Comparison of ENCODE assay signal across 8 cellular contexts in the genomic region with DNA sequence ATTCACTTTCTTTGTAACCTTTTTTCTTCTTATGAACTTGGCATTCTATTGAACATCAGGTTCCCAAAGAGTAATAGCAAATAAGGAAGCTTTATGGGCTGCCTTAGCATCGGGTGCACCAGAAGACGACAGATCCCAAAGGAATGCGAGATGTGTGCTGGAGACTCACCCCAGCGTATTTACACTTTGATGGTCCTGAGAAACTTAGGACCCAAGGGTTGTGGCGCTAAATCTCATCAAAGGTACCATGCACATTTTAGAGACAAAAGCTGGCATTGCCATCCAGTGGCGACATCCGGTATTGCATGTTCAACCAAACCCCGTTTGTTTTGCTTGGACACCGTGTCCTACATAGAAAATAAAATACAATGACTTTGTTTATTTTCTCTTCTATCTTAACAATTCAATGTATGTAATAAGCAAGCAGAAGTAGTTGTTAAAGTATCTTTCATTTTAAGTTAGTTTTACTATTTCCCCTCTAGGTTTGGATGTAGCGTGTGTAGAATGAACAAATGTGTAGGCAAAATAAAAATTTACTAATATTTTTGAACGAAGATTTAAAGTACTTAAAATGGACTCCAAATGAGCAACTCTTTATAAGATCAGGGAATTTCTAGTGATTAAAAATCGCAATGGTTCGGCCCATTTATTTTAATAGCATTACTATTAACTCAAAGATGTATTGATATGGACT.
DNase-seq lines count a peak whose midpoint lies in the region; ATAC-seq and TF ChIP-seq lines count a peak whose summit lies in the region.

No MANE protein-coding gene starts in this region.

- POLR2A ChIA-PET in AG04450 (lab: Yijun Ruan, JAX) (no interaction called here), PC-9 (lab: Charles Lee; ENCODE audit: unreplicated experiment) (interaction anchor here (0.6 kb wide), 1 partner anchor 107 kb away, joined by 6 read pairs; no protein-coding TSS in a partner anchor)

- BruUV-seq in PC-9 (replicated peaks; lab: Mats Ljungman, UMichigan) = no TSS peak

- H3K4me1 ChIP-seq in PC-9 (replicated peaks; ENCODE audit: insufficient read depth) = no peaks in the 10 kb centered on the region

- TF ChIP-seq CTCF in AG04450 (IDR thresholded peaks at IDR 0.05; ENCODE audit: low read depth, low read length) (peak; percentile 92), PC-9 (conservative IDR thresholded peaks at IDR 0.05) (peak; percentile 87), fibroblast of villous mesenchyme (IDR thresholded peaks at IDR 0.05; ENCODE audit: insufficient read depth, low read depth, low read length) (peak; percentile 82)

- ATAC-seq in GM18511 (IDR thresholded peaks at IDR 0.05; ENCODE audit: unreplicated experiment) (peak; percentile 92), HG03139 (IDR thresholded peaks at IDR 0.05; ENCODE audit: unreplicated experiment) (peak; percentile 91)

- H3K9me2 ChIP-seq in PC-9 (ENCODE audit: insufficient read depth) = no peaks in the 10 kb centered on the region

- H3K79me2 ChIP-seq in PC-9 (ENCODE audit: low read depth) = no peaks in the 10 kb centered on the region

- H3F3A ChIP-seq in PC-9 (ENCODE audit: insufficient read depth, low read depth) = no peaks in the 10 kb centered on the region

- H3K4me3 ChIP-seq in AG04450 (ENCODE audit: low read depth, low read length) = no peak overlapping the region
- H3K4me3 ChIP-seq in PC-9 = no peak overlapping the region
- H3K4me3 ChIP-seq in fibroblast of villous mesenchyme (ENCODE audit: low read depth, low read length) = no peak overlapping the region

- H3K27ac ChIP-seq in AG04450 (ENCODE audit: low read depth, low read length) (no peak overlapping the region), PC-9 (no peak overlapping the region)

- H3K9me3 ChIP-seq in AG04450 (ENCODE audit: control insufficient read depth, insufficient read depth, low read length) (no peaks in the 10 kb centered on the region), PC-9 (ENCODE audit: insufficient read depth, low read depth) (no peaks in the 10 kb centered on the region)

- no peaks in the 10 kb centered on the region for H4K20me1 ChIP-seq in PC-9 (ENCODE audit: insufficient read depth)

- CTCF ChIA-PET in AG04450 (lab: Charles Lee) = interaction anchor here (0.5 to 2.9 kb wide), 36 partner anchors 8 to 1684 kb away, joined by 3 to 29 read pairs (median 4); partner anchors contain the start of gene TAF3
- CTCF ChIA-PET in PC-9 (lab: Charles Lee) = interaction anchor here (1.0 kb wide), 1 partner anchor 88 kb away, joined by 3 read pairs; no protein-coding TSS in a partner anchor

- H3K36me3 ChIP-seq in PC-9 (ENCODE audit: low read depth) = no peaks in the 10 kb centered on the region

- H3K27me3 ChIP-seq in AG04450 (ENCODE audit: control insufficient read depth, insufficient read depth, low read length) = no peaks in the 10 kb centered on the region
- H3K27me3 ChIP-seq in PC-9 (ENCODE audit: insufficient read depth, low read depth) = no peaks in the 10 kb centered on the region

- DNase-seq in AG04450 (ENCODE audit: low read depth, low spot score) (peak; percentile 26), PC-9 (peak; percentile 61 to 69), fibroblast of villous mesenchyme (ENCODE audit: low read depth) (peak; percentile 56), nucleus accumbens (lab: John Stamatoyannopoulos, UW) (peak in 44 of 56 donors; percentile 0 to 71 (median 25)), stromal cell of bone marrow (ENCODE audit: low read depth) (peak; percentile 33)
- peak; percentile 53 to 56 for DNase-seq in activated T-helper 1 cell treated with anti-CD3 and anti-CD28 coated beads, Interleukin-2, amount 50 U/mL, for 16 hours (ENCODE audit: low read depth in 1 of 2, low spot score in 1 of 2)

- H2AFZ ChIP-seq in PC-9 = no peak overlapping the region; the same call in 1 of the 2 replicates

- peak overlapping the region; percentile 44 for H3K4me2 ChIP-seq in PC-9

- intact Hi-C loops in PC-9 (cut with micrococcal nuclease; ENCODE audit: unreplicated experiment) = loop anchor here (1.0 to 5.0 kb wide), 6 partner anchors 92 to 1682 kb away; partner anchors contain the start of gene GATA3
